Comparison of ENCODE assay signal across 16 cellular contexts in genomic region chr10:110129490-110129889, GRCh38.
DNase-seq lines count a peak whose midpoint lies in the region; ATAC-seq and TF ChIP-seq lines count a peak whose summit lies in the region.
"Had no signal": no experiment of that assay in that cellular context is flagged by ENCODE, and none has a peak within 500 bp of the region (broad histone marks: within the 10 kb centered on the region; RNA-seq: fewer than 3 reads in every experiment).

No MANE protein-coding gene starts in this region.

- no peak for DNase-seq in activated T-cell treated with anti-CD3 and anti-CD28 coated beads, Interleukin-2, amount 50 U/mL, for 72 hours
- DNase-seq in activated T-cell treated with anti-CD3 and anti-CD28 coated beads, Interleukin-2, amount 50 U/mL, for 48 hours: no peak
- DNase-seq in T-helper 17 cell (no peak), progenitor cell of endocrine pancreas (ENCODE audit: low spot score, unreplicated experiment) (no peak), ureter (ENCODE audit: low spot score) (no peak)
- DNase-seq in central memory CD8-positive, alpha-beta T cell (ENCODE audit: low spot score in 2 of 2): no peak
- DNase-seq: CD8-positive, alpha-beta T cell; H9; KG1; MV-4-11; NCI-H1694 treated with DMSO at 0.1 percent for 48 hours; Right ventricle myocardium superior had no signal

- no peak overlapping the region for H3K4me3 Mint-ChIP-seq in activated T-cell treated with anti-CD3 and anti-CD28 coated beads, Interleukin-2, amount 50 U/mL, for 72 hours
- H3K4me3 Mint-ChIP-seq in T-helper 17 cell: no peak overlapping the region
- H3K4me3 Mint-ChIP-seq in central memory CD8-positive, alpha-beta T cell: no peak overlapping the region
- no peak overlapping the region for H3K4me3 Mint-ChIP-seq in progenitor cell of endocrine pancreas (ENCODE audit: low read depth)
- H3K4me3 Mint-ChIP-seq: CD8-positive, alpha-beta T cell; H9 had no signal

- H3K27me3 Mint-ChIP-seq in activated T-cell treated with anti-CD3 and anti-CD28 coated beads, Interleukin-2, amount 50 U/mL, for 72 hours (ENCODE audit: low read depth): no peaks in the 10 kb centered on the region
- H3K27me3 Mint-ChIP-seq in T-helper 17 cell (no peaks in the 10 kb centered on the region), progenitor cell of endocrine pancreas (no peaks in the 10 kb centered on the region)
- H3K27me3 Mint-ChIP-seq in central memory CD8-positive, alpha-beta T cell: no peaks in the 10 kb centered on the region

- H3K4me1 Mint-ChIP-seq in activated T-cell treated with anti-CD3 and anti-CD28 coated beads, Interleukin-2, amount 50 U/mL, for 72 hours (ENCODE audit: low read depth): peaks cover 4% of the 10 kb centered on the region
- H3K4me1 Mint-ChIP-seq in T-helper 17 cell (peaks cover 2% of the 10 kb centered on the region), progenitor cell of endocrine pancreas (ENCODE audit: low read depth) (no peaks in the 10 kb centered on the region)
- H3K4me1 Mint-ChIP-seq in central memory CD8-positive, alpha-beta T cell: peaks cover 4% of the 10 kb centered on the region

- H3K36me3 Mint-ChIP-seq in activated T-cell treated with anti-CD3 and anti-CD28 coated beads, Interleukin-2, amount 50 U/mL, for 72 hours (ENCODE audit: insufficient read depth in 2 of 2): peaks cover 9 to 24% of the 10 kb centered on the region in 2 donors
- H3K36me3 Mint-ChIP-seq in T-helper 17 cell (ENCODE audit: low read depth): peaks cover 4% of the 10 kb centered on the region
- peaks cover 69% of the 10 kb centered on the region for H3K36me3 Mint-ChIP-seq in central memory CD8-positive, alpha-beta T cell (ENCODE audit: insufficient read depth)
- peaks cover 30% of the 10 kb centered on the region for H3K36me3 Mint-ChIP-seq in progenitor cell of endocrine pancreas (ENCODE audit: insufficient read depth)

- no peak for TF ChIP-seq CTCF in progenitor cell of endocrine pancreas (IDR thresholded peaks at IDR 0.05; ENCODE audit: unreplicated experiment)

- no peaks in the 10 kb centered on the region for H3K9me3 Mint-ChIP-seq in activated T-cell treated with anti-CD3 and anti-CD28 coated beads, Interleukin-2, amount 50 U/mL, for 72 hours
- no peaks in the 10 kb centered on the region for H3K9me3 Mint-ChIP-seq in central memory CD8-positive, alpha-beta T cell
- H3K9me3 Mint-ChIP-seq in progenitor cell of endocrine pancreas (ENCODE audit: low read depth): no peaks in the 10 kb centered on the region
- H3K9me3 Mint-ChIP-seq: CD8-positive, alpha-beta T cell; H9 had no signal

- ATAC-seq in activated T-cell treated with anti-CD3 and anti-CD28 coated beads, Interleukin-2, amount 50 U/mL, for 72 hours (replicated peaks in 1 of 2): no peak
- ATAC-seq in T-helper 17 cell (no peak), GM19324 (IDR thresholded peaks at IDR 0.05; ENCODE audit: low FRiP score, unreplicated experiment) (no peak), HG02973 (IDR thresholded peaks at IDR 0.05; ENCODE audit: unreplicated experiment) (no peak)
- ATAC-seq in central memory CD8-positive, alpha-beta T cell (replicated peaks; ENCODE audit: extremely low read depth, poor library complexity, severe bottlenecking): no peak
- ATAC-seq: CD8-positive, alpha-beta T cell; HepG2 had no signal

- H3K27ac Mint-ChIP-seq in activated T-cell treated with anti-CD3 and anti-CD28 coated beads, Interleukin-2, amount 50 U/mL, for 72 hours: peak overlapping the region; percentile 9
- peak overlapping the region; percentile 24 for H3K27ac Mint-ChIP-seq in T-helper 17 cell
- H3K27ac Mint-ChIP-seq in central memory CD8-positive, alpha-beta T cell (ENCODE audit: low read depth): peak overlapping the region; percentile 19
- peak overlapping the region; percentile 12 for H3K27ac Mint-ChIP-seq in progenitor cell of endocrine pancreas
- H3K27ac Mint-ChIP-seq: CD8-positive, alpha-beta T cell had no signal

- H3K9me3 ChIP-seq in T-helper 17 cell (ENCODE audit: control insufficient read depth, low read length, poor library complexity, severe bottlenecking): no peaks in the 10 kb centered on the region
- H3K9me3 ChIP-seq: BLaER1 had no signal
